In genomic region chr5:27652505-27652904, GRCh38 we compare ENCODE assay signal across 22 cellular contexts.
DNase-seq lines count a peak whose midpoint lies in the region; ATAC-seq and TF ChIP-seq lines count a peak whose summit lies in the region.
"Had no signal": no experiment of that assay in that cellular context is flagged by ENCODE, and none has a peak within 500 bp of the region (broad histone marks: within the 10 kb centered on the region; RNA-seq: fewer than 3 reads in every experiment).

No MANE protein-coding gene starts in this region.

- peaks cover 3% of the 10 kb centered on the region; the same call in 1 of the 2 replicates for H3K4me1 ChIP-seq in BE2C
- H3K4me1 ChIP-seq: body of pancreas, heart right ventricle, psoas muscle had no signal

- no peak overlapping the region for H3K4me3 ChIP-seq in BE2C (ENCODE audit: low read depth, low read length)
- H3K4me3 ChIP-seq: body of pancreas, heart right ventricle, psoas muscle had no signal

- H3K27ac Mint-ChIP-seq in glutamatergic neuron (ENCODE audit: unreplicated experiment) (no peak overlapping the region), endothelial cell (ENCODE audit: unreplicated experiment) (no peak overlapping the region)
- H3K27ac Mint-ChIP-seq: activated CD8-positive, alpha-beta T cell treated with anti-CD3 and anti-CD28 coated beads for 36 hours; activated naive CD8-positive, alpha-beta T cell treated with anti-CD3 and anti-CD28 coated beads for 36 hours; dendritic cell treated with granulocyte-macrophage colony-stimulating factor and Interleukin-4, amounts not matched to agents 40 ng/mL and 50 ng/mL, for 4 days; mesothelial cell of epicardium; T-cell had no signal

- no peak for ATAC-seq in GM21825 (IDR thresholded peaks at IDR 0.05; ENCODE audit: unreplicated experiment)
- ATAC-seq: activated CD8-positive, alpha-beta T cell treated with anti-CD3 and anti-CD28 coated beads for 36 hours; body of pancreas; heart right ventricle; left cardiac atrium; psoas muscle; T-cell had no signal

- 0 out of 2 replicates have a peak, but pooled peaks cover 3% of the 10 kb centered on the region for H3K9me3 ChIP-seq in BE2C
- H3K9me3 ChIP-seq: body of pancreas, psoas muscle had no signal

- H3K4me3 Mint-ChIP-seq in glutamatergic neuron (ENCODE audit: unreplicated experiment): no peak overlapping the region
- H3K4me3 Mint-ChIP-seq in endothelial cell (ENCODE audit: unreplicated experiment): no peak overlapping the region
- H3K4me3 Mint-ChIP-seq: activated CD8-positive, alpha-beta T cell treated with anti-CD3 and anti-CD28 coated beads for 36 hours; activated naive CD8-positive, alpha-beta T cell treated with anti-CD3 and anti-CD28 coated beads for 36 hours; dendritic cell treated with granulocyte-macrophage colony-stimulating factor and Interleukin-4, amounts not matched to agents 40 ng/mL and 50 ng/mL, for 4 days; mesothelial cell of epicardium; neural crest cell; T-cell had no signal

- H3K36me3 Mint-ChIP-seq in glutamatergic neuron (ENCODE audit: unreplicated experiment): no peaks in the 10 kb centered on the region
- H3K36me3 Mint-ChIP-seq in endothelial cell (ENCODE audit: low read depth, unreplicated experiment): no peaks in the 10 kb centered on the region
- H3K36me3 Mint-ChIP-seq: activated naive CD8-positive, alpha-beta T cell treated with anti-CD3 and anti-CD28 coated beads for 36 hours; T-cell had no signal

- peak; percentile 64 for DNase-seq in BE2C
- no peak for DNase-seq in GM13977 (ENCODE audit: low spot score)
- DNase-seq in OCI-M1 (lab: John Stamatoyannopoulos, UW): peak; percentile 26
- no peak for DNase-seq in glutamatergic neuron
- no peak for DNase-seq in stimulated activated CD4-positive, alpha-beta T cell treated with anti-CD3 and anti-CD28 coated beads, Interleukin-4, amount 100 ng/mL, for 4 hours
- no peak for DNase-seq in NCI-H2227 (lab: John Stamatoyannopoulos, UW; ENCODE audit: unreplicated experiment)
- no peak for DNase-seq in endothelial cell (ENCODE audit: low spot score)
- DNase-seq: activated CD8-positive, alpha-beta T cell treated with anti-CD3 and anti-CD28 coated beads for 36 hours; activated naive CD8-positive, alpha-beta T cell treated with anti-CD3 and anti-CD28 coated beads for 36 hours; activated T-cell treated with anti-CD3 and anti-CD28 coated beads, Interleukin-2, amount 50 U/mL, for 48 hours; body of pancreas; COR-L47; heart right ventricle; left cardiac atrium; NCI-H187 treated with DMSO at 0.1 percent for 48 hours; psoas muscle; small intestine; T-cell had no signal

- no peaks in the 10 kb centered on the region for H3K27me3 Mint-ChIP-seq in glutamatergic neuron (ENCODE audit: unreplicated experiment)
- no peaks in the 10 kb centered on the region for H3K27me3 Mint-ChIP-seq in endothelial cell (ENCODE audit: unreplicated experiment)
- H3K27me3 Mint-ChIP-seq: activated CD8-positive, alpha-beta T cell treated with anti-CD3 and anti-CD28 coated beads for 36 hours; activated naive CD8-positive, alpha-beta T cell treated with anti-CD3 and anti-CD28 coated beads for 36 hours; dendritic cell treated with granulocyte-macrophage colony-stimulating factor and Interleukin-4, amounts not matched to agents 40 ng/mL and 50 ng/mL, for 4 days; T-cell had no signal

- H3K27me3 ChIP-seq in BE2C: no peaks in the 10 kb centered on the region
- H3K27me3 ChIP-seq: body of pancreas, heart right ventricle had no signal

- TF ChIP-seq CTCF in BE2C (IDR thresholded peaks at IDR 0.05; ENCODE audit: low read depth, low read length) (peak; percentile 60), GM13977 (IDR thresholded peaks at IDR 0.05; ENCODE audit: extremely low read depth, insufficient read depth, missing control alignments) (peak; percentile 28), glutamatergic neuron (IDR thresholded peaks at IDR 0.05; ENCODE audit: partially characterized antibody, unreplicated experiment) (peak; percentile 24), endothelial cell (IDR thresholded peaks at IDR 0.05; ENCODE audit: unreplicated experiment) (no peak)

- no peaks in the 10 kb centered on the region for H3K36me3 ChIP-seq in BE2C
- H3K36me3 ChIP-seq: heart right ventricle had no signal

- H3K9me3 Mint-ChIP-seq in glutamatergic neuron (ENCODE audit: unreplicated experiment) (no peaks in the 10 kb centered on the region), endothelial cell (ENCODE audit: unreplicated experiment) (no peaks in the 10 kb centered on the region)
- H3K9me3 Mint-ChIP-seq: neural crest cell had no signal

- peaks cover 4% of the 10 kb centered on the region for H3K4me1 Mint-ChIP-seq in glutamatergic neuron (ENCODE audit: low read depth, unreplicated experiment)
- H3K4me1 Mint-ChIP-seq in endothelial cell (ENCODE audit: unreplicated experiment): no peaks in the 10 kb centered on the region
- H3K4me1 Mint-ChIP-seq: activated naive CD8-positive, alpha-beta T cell treated with anti-CD3 and anti-CD28 coated beads for 36 hours; mesothelial cell of epicardium; neural crest cell; T-cell had no signal

- in situ Hi-C loops in GM13977 (cut with MboI; ENCODE audit: low pct_unique_long_range_greater_than_20kb, low sequenced_read_pairs, unreplicated experiment): no loop called here

Comparison
In these comparisons a context has a peak if more than half of its experiments do, and no peak if none do; other contexts are left out.
1. DNase-seq: peak in BE2C (single experiment) and OCI-M1 (single experiment); none in GM13977 (single experiment), glutamatergic neuron (single experiment), stimulated activated CD4-positive, alpha-beta T cell treated with anti-CD3 and anti-CD28 coated beads, Interleukin-4, amount 100 ng/mL, for 4 hours (0 of 2), NCI-H2227 (single experiment) and endothelial cell (single experiment).